25 cellular contexts compared by ENCODE assay signal in the genomic region with DNA sequence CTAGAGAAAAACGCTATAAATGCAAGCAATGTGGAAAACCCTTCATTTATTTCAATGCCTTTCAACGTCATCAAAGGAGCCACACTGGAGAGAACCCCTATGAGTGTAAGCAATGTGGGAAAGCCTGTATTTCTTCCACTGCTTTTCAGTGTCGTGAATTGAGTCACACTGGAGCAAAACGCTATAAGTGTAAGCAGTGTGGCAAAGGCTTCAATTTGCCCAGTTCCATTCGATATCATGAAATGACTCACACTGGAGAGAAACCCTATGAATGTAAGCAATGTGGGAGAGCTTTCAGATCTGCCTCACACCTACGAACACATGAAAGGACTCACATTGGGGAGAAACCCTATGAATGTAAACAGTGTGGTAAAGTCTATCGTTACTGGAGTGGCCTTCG. TPM values are rescaled to one million over a fixed set of nuclear protein-coding genes. Genes with fewer than 3 reads are reported as not detected.
DNase-seq lines count a peak whose midpoint lies in the region; TF ChIP-seq lines count a peak whose summit lies in the region.
"Had no signal": no experiment of that assay in that cellular context is flagged by ENCODE, and none has a peak within 500 bp of the region (broad histone marks: within the 10 kb centered on the region; RNA-seq: fewer than 3 reads in every experiment).

No MANE protein-coding gene starts in this region.

- H3K56ac ChIP-seq in mesendoderm (ENCODE audit: low read length) = no peak overlapping the region

- H3K4me2 ChIP-seq in mesendoderm (ENCODE audit: low read length) = no peak overlapping the region
- H3K4me2 ChIP-seq: KMS-11 had no signal

- H3K9ac ChIP-seq in mesendoderm (ENCODE audit: low read length) = no peak overlapping the region
- H3K9ac ChIP-seq: KMS-11 had no signal

- H3K36me3 ChIP-seq in SJCRH30 = peaks cover 76% of the 10 kb centered on the region
- H3K36me3 ChIP-seq in mesendoderm (ENCODE audit: control insufficient read depth, insufficient read depth, low read length) = peaks cover 18% of the 10 kb centered on the region
- peaks cover 0 to 28% (median 0%) of the 10 kb centered on the region in 4 donors for H3K36me3 ChIP-seq in transverse colon
- H3K36me3 ChIP-seq: BE2C, HAP-1 had no signal

- H3K36me3 Mint-ChIP-seq in activated CD4-positive, alpha-beta memory T cell treated with anti-CD3 and anti-CD28 coated beads for 36 hours = peaks cover 35% of the 10 kb centered on the region
- peaks cover 38% of the 10 kb centered on the region for H3K36me3 Mint-ChIP-seq in activated CD4-positive, alpha-beta memory T cell treated with anti-CD3 and anti-CD28 coated beads, Interleukin-2, amount 10 ng/mL, durations not matched to agents 7 days and 5 days (ENCODE audit: low read depth)

- no peak overlapping the region for H3K4me3 Mint-ChIP-seq in activated CD4-positive, alpha-beta memory T cell treated with anti-CD3 and anti-CD28 coated beads for 36 hours
- no peak overlapping the region for H3K4me3 Mint-ChIP-seq in activated CD4-positive, alpha-beta memory T cell treated with anti-CD3 and anti-CD28 coated beads, Interleukin-2, amount 10 ng/mL, durations not matched to agents 7 days and 5 days
- H3K4me3 Mint-ChIP-seq: activated B cell treated with CpG ODN at 0.5 μM for 24 hours; naive thymus-derived CD4-positive, alpha-beta T cell; stimulated activated naive B cell treated with anti-CD40 and anti-IgM and Interleukin-4, amounts not matched to agents 10 μg/mL and 1 μg/mL and 100 μg/mL, for 72 hours had no signal

- H2BK15ac ChIP-seq in mesendoderm (replicated peaks; ENCODE audit: low read depth) = no peak overlapping the region

- no peak for TF ChIP-seq CTCF in transverse colon (IDR thresholded peaks at IDR 0.05)

- no peak overlapping the region for H3K27ac Mint-ChIP-seq in activated CD4-positive, alpha-beta memory T cell treated with anti-CD3 and anti-CD28 coated beads for 36 hours
- no peak overlapping the region for H3K27ac Mint-ChIP-seq in activated CD4-positive, alpha-beta memory T cell treated with anti-CD3 and anti-CD28 coated beads, Interleukin-2, amount 10 ng/mL, durations not matched to agents 7 days and 5 days
- H3K27ac Mint-ChIP-seq: activated B cell treated with CpG ODN at 0.5 μM for 24 hours; naive thymus-derived CD4-positive, alpha-beta T cell; stimulated activated naive B cell treated with anti-CD40 and anti-IgM and Interleukin-4, amounts not matched to agents 10 μg/mL and 1 μg/mL and 100 μg/mL, for 72 hours had no signal

- H2AK5ac ChIP-seq in mesendoderm (ENCODE audit: low read length) = no peak overlapping the region

- H4K8ac ChIP-seq in mesendoderm (ENCODE audit: low read depth, low read length) = no peak overlapping the region

- peaks cover 33% of the 10 kb centered on the region for H3K9me3 Mint-ChIP-seq in activated CD4-positive, alpha-beta memory T cell treated with anti-CD3 and anti-CD28 coated beads for 36 hours
- H3K9me3 Mint-ChIP-seq in activated CD4-positive, alpha-beta memory T cell treated with anti-CD3 and anti-CD28 coated beads, Interleukin-2, amount 10 ng/mL, durations not matched to agents 7 days and 5 days = peaks cover 49% of the 10 kb centered on the region

- in situ Hi-C loops in transverse colon (cut with MboI; ENCODE audit: low pct_ligation_motif_present in 1 of 4, low pct_unique_long_range_greater_than_20kb in 1 of 4, low sequenced_read_pairs in 3 of 4) = no loop called here

- no peak overlapping the region for H2BK120ac ChIP-seq in mesendoderm (ENCODE audit: low read depth, low read length)

- peaks cover 28% of the 10 kb centered on the region for H3K4me1 Mint-ChIP-seq in activated CD4-positive, alpha-beta memory T cell treated with anti-CD3 and anti-CD28 coated beads for 36 hours (ENCODE audit: low read depth)
- H3K4me1 Mint-ChIP-seq in activated CD4-positive, alpha-beta memory T cell treated with anti-CD3 and anti-CD28 coated beads, Interleukin-2, amount 10 ng/mL, durations not matched to agents 7 days and 5 days = no peaks in the 10 kb centered on the region
- H3K4me1 Mint-ChIP-seq: activated B cell treated with CpG ODN at 0.5 μM for 24 hours; naive thymus-derived CD4-positive, alpha-beta T cell; stimulated activated naive B cell treated with anti-CD40 and anti-IgM and Interleukin-4, amounts not matched to agents 10 μg/mL and 1 μg/mL and 100 μg/mL, for 72 hours had no signal

- POLR2A ChIA-PET in activated CD4-positive, alpha-beta memory T cell treated with anti-CD3 and anti-CD28 coated beads for 36 hours (lab: Charles Lee) = no interaction called here
- POLR2A ChIA-PET in activated CD4-positive, alpha-beta memory T cell treated with anti-CD3 and anti-CD28 coated beads, Interleukin-2, amount 10 ng/mL, durations not matched to agents 7 days and 5 days (lab: Charles Lee) = no interaction called here

- H4K5ac ChIP-seq in mesendoderm (ENCODE audit: low read length) = no peak overlapping the region

- H3K4me3 ChIP-seq in SJCRH30 = no peak overlapping the region
- peak overlapping the region; percentile 38 for H3K4me3 ChIP-seq in mesendoderm (ENCODE audit: low read length)
- H3K4me3 ChIP-seq in transverse colon = no peak overlapping the region
- H3K4me3 ChIP-seq: body of pancreas, HAP-1, right atrium auricular region, SK-N-MC, upper lobe of left lung had no signal

- no peaks in the 10 kb centered on the region for H3K79me2 ChIP-seq in mesendoderm (ENCODE audit: control insufficient read depth, insufficient read depth, low read length)

- no peak overlapping the region for H2BK5ac ChIP-seq in mesendoderm (ENCODE audit: low read length)

- H3K4me1 ChIP-seq in SJCRH30 (peaks cover 8% of the 10 kb centered on the region; the same call in 1 of the 2 replicates), mesendoderm (ENCODE audit: control insufficient read depth, low read depth, low read length) (no peaks in the 10 kb centered on the region), transverse colon (no peaks in the 10 kb centered on the region)
- H3K4me1 ChIP-seq: BE2C, body of pancreas, HAP-1, right atrium auricular region, upper lobe of left lung had no signal

- no peaks in the 10 kb centered on the region for H3K79me1 ChIP-seq in mesendoderm (ENCODE audit: low read length)

- H3K9me3 ChIP-seq in SJCRH30 (replicated peaks) (peaks cover 49% of the 10 kb centered on the region), transverse colon (peaks cover 10 to 14% of the 10 kb centered on the region in 2 donors)
- H3K9me3 ChIP-seq: BE2C, body of pancreas, right atrium auricular region had no signal

- no peak overlapping the region for H3K4ac ChIP-seq in mesendoderm (ENCODE audit: low read depth, low read length)

- CTCF ChIA-PET in activated CD4-positive, alpha-beta memory T cell treated with anti-CD3 and anti-CD28 coated beads for 36 hours (lab: Charles Lee) = interaction anchor here (1.8 to 2.2 kb wide), 2 partner anchors 22 to 53 kb away, joined by 7 read pairs; no protein-coding TSS in a partner anchor
- CTCF ChIA-PET in activated CD4-positive, alpha-beta memory T cell treated with anti-CD3 and anti-CD28 coated beads, Interleukin-2, amount 10 ng/mL, durations not matched to agents 7 days and 5 days (lab: Charles Lee) = no interaction called here

- intact Hi-C loops in activated CD4-positive, alpha-beta memory T cell treated with anti-CD3 and anti-CD28 coated beads for 36 hours (cut with micrococcal nuclease) = loop anchor here (1.0 to 2.0 kb wide), 2 partner anchors 28 to 48 kb away; a partner anchor contains a TSS
- intact Hi-C loops in transverse colon (cut with DNase I; ENCODE audit: low total_unique reads) = no loop called here

- no CpG with 5 or more reads among the region's 8 CpGs for WGBS in mesendoderm (ENCODE audit: extremely low coverage, insufficient coverage, low lambda C conversion rate)
- 83 to 87% methylated on average over 7 to 8 of the region's 8 CpGs for WGBS in transverse colon (ENCODE audit: low coverage in 1 of 2), 2 donors

- H3K27ac ChIP-seq in SJCRH30 = peak overlapping the region; percentile 45; the same call in 1 of the 2 replicates
- H3K27ac ChIP-seq in mesendoderm (ENCODE audit: low read depth, low read length) = no peak overlapping the region
- no peak overlapping the region for H3K27ac ChIP-seq in transverse colon
- H3K27ac ChIP-seq: body of pancreas, epithelial cell of prostate, KMS-11, right atrium auricular region, SK-N-MC, upper lobe of left lung had no signal

- TF ChIP-seq POLR2A in transverse colon (IDR thresholded peaks at IDR 0.05) = no peak

- H3K23ac ChIP-seq in mesendoderm (ENCODE audit: low read length) = no peak overlapping the region

- H3K18ac ChIP-seq in mesendoderm (ENCODE audit: low read length) = no peak overlapping the region

- H3K27me3 Mint-ChIP-seq in activated CD4-positive, alpha-beta memory T cell treated with anti-CD3 and anti-CD28 coated beads for 36 hours = peaks cover 2% of the 10 kb centered on the region
- H3K27me3 Mint-ChIP-seq in activated CD4-positive, alpha-beta memory T cell treated with anti-CD3 and anti-CD28 coated beads, Interleukin-2, amount 10 ng/mL, durations not matched to agents 7 days and 5 days = no peaks in the 10 kb centered on the region
- H3K27me3 Mint-ChIP-seq: activated B cell treated with CpG ODN at 0.5 μM for 24 hours; naive thymus-derived CD4-positive, alpha-beta T cell; stimulated activated naive B cell treated with anti-CD40 and anti-IgM and Interleukin-4, amounts not matched to agents 10 μg/mL and 1 μg/mL and 100 μg/mL, for 72 hours had no signal

- H3K27me3 ChIP-seq in SJCRH30 = no peaks in the 10 kb centered on the region
- no peaks in the 10 kb centered on the region for H3K27me3 ChIP-seq in mesendoderm (ENCODE audit: insufficient read depth, low read length, poor library complexity)
- no peaks in the 10 kb centered on the region for H3K27me3 ChIP-seq in transverse colon
- H3K27me3 ChIP-seq: BE2C, body of pancreas, right atrium auricular region, upper lobe of left lung had no signal

- DNase-seq in activated CD4-positive, alpha-beta memory T cell treated with anti-CD3 and anti-CD28 coated beads for 36 hours = peak; percentile 36
- DNase-seq in activated CD4-positive, alpha-beta memory T cell treated with anti-CD3 and anti-CD28 coated beads, Interleukin-2, amount 10 ng/mL, durations not matched to agents 7 days and 5 days = no peak
- peak; percentile 44 for DNase-seq in A172 (ENCODE audit: low spot score)
- DNase-seq in SJCRH30 = no peak
- DNase-seq in mesendoderm = no peak
- DNase-seq in transverse colon = no peak
- no peak for DNase-seq in NCI-H2029 treated with DMSO at 0.1 percent for 48 hours (lab: John Stamatoyannopoulos, UW)
- no peak for DNase-seq in C1 segment of cervical spinal cord (lab: John Stamatoyannopoulos, UW)
- DNase-seq: activated B cell treated with CpG ODN at 0.5 μM for 24 hours; BE2C; body of pancreas; DMS79; head of caudate nucleus; left cardiac atrium; mesenchymal stem cell; naive thymus-derived CD4-positive, alpha-beta T cell; NCI-H146; NCI-H524 treated with DMSO at 0.1 percent for 48 hours; stimulated activated naive B cell treated with anti-CD40 and anti-IgM and Interleukin-4, amounts not matched to agents 10 μg/mL and 1 μg/mL and 100 μg/mL, for 72 hours; upper lobe of left lung had no signal

- no peak for TF ChIP-seq EP300 in transverse colon (IDR thresholded peaks at IDR 0.05; ENCODE audit: low read depth)

RNA-seq across cellular contexts. Expression of a gene that starts 27.4 kb away (rescaled TPM):
- total RNA-seq in activated CD4-positive, alpha-beta memory T cell treated with anti-CD3 and anti-CD28 coated beads for 36 hours = 1 to 10 TPM; 1.5 to 2.7 TPM
- 1 to 10 TPM; 5.3 to 5.8 TPM for total RNA-seq in activated CD4-positive, alpha-beta memory T cell treated with anti-CD3 and anti-CD28 coated beads, Interleukin-2, amount 10 ng/mL, durations not matched to agents 7 days and 5 days
- 7.8 and 11.4 TPM in 2 replicates for total RNA-seq in A172 (2014; rRNA removed; shearing (Covaris generic))
- total RNA-seq in SJCRH30 (2014; rRNA removed; shearing (Covaris generic)) = 6.9 and 9.2 TPM in 2 replicates
- 3.5 TPM for polyA plus RNA-seq in mesendoderm (2013, experiment 1 of 2)
- 3.2 TPM for polyA plus RNA-seq in mesendoderm (2013, experiment 2 of 2)
- total RNA-seq in transverse colon = 1 to 10 TPM in 3 of 4 donors, under 1 TPM in 1; 0.37 to 4.8 (median 2.9) TPM

RNA-seq across cellular contexts. Expression of a gene that starts 43.8 kb away (rescaled TPM):
- 1 to 10 TPM; 2.5 to 3.4 TPM for total RNA-seq in activated CD4-positive, alpha-beta memory T cell treated with anti-CD3 and anti-CD28 coated beads for 36 hours
- 1 to 10 TPM; 2.7 to 3.8 TPM for total RNA-seq in activated CD4-positive, alpha-beta memory T cell treated with anti-CD3 and anti-CD28 coated beads, Interleukin-2, amount 10 ng/mL, durations not matched to agents 7 days and 5 days
- total RNA-seq in A172 (2014; rRNA removed; shearing (Covaris generic)) = 7.7 and 14.5 TPM in 2 replicates
- total RNA-seq in SJCRH30 (2014; rRNA removed; shearing (Covaris generic)) = 25.7 and 26.0 TPM in 2 replicates
- 8.5 TPM for polyA plus RNA-seq in mesendoderm (2013, experiment 1 of 2)
- polyA plus RNA-seq in mesendoderm (2013, experiment 2 of 2) = 7.3 TPM
- total RNA-seq in transverse colon = 1 to 10 TPM in 2 of 4 donors, under 1 TPM in 1, not detected in 1; 0.60 to 2.3 (median 2.2) TPM

RNA-seq across cellular contexts. Expression of a gene that starts 48.2 kb away (rescaled TPM):
- 1 to 10 TPM; 2.5 TPM for total RNA-seq in activated CD4-positive, alpha-beta memory T cell treated with anti-CD3 and anti-CD28 coated beads for 36 hours
- total RNA-seq in activated CD4-positive, alpha-beta memory T cell treated with anti-CD3 and anti-CD28 coated beads, Interleukin-2, amount 10 ng/mL, durations not matched to agents 7 days and 5 days = 1 to 10 TPM; 1.4 to 1.6 TPM
- total RNA-seq in A172 (2014; rRNA removed; shearing (Covaris generic)) = 0.12 TPM in 1 of 2 replicates, not detected in the other
- 13.4 and 15.4 TPM in 2 replicates for total RNA-seq in SJCRH30 (2014; rRNA removed; shearing (Covaris generic))
- polyA plus RNA-seq in mesendoderm (2013, experiment 1 of 2) = 2.6 TPM
- polyA plus RNA-seq in mesendoderm (2013, experiment 2 of 2) = 2.3 TPM
- 10 to 100 TPM in 3 of 4 donors, 1 to 10 TPM in 1; 8.6 to 15.3 (median 12.5) TPM for total RNA-seq in transverse colon

RNA-seq across cellular contexts. Expression of a gene that starts 50.2 kb away (rescaled TPM):
- 10 to 100 TPM in 1 of 2 experiments, 1 to 10 TPM in 1; 9.5 to 12.8 TPM for total RNA-seq in activated CD4-positive, alpha-beta memory T cell treated with anti-CD3 and anti-CD28 coated beads for 36 hours
- total RNA-seq in activated CD4-positive, alpha-beta memory T cell treated with anti-CD3 and anti-CD28 coated beads, Interleukin-2, amount 10 ng/mL, durations not matched to agents 7 days and 5 days = 10 to 100 TPM; 11.0 TPM
- total RNA-seq in A172 (2014; rRNA removed; shearing (Covaris generic)) = 8.8 and 16.1 TPM in 2 replicates
- 20.6 and 21.7 TPM in 2 replicates for total RNA-seq in SJCRH30 (2014; rRNA removed; shearing (Covaris generic))
- 4.1 TPM for polyA plus RNA-seq in mesendoderm (2013, experiment 1 of 2)
- 4.1 TPM for polyA plus RNA-seq in mesendoderm (2013, experiment 2 of 2)
- 10 to 100 TPM in 2 of 4 donors, 1 to 10 TPM in 2; 6.3 to 18.7 (median 9.1) TPM for total RNA-seq in transverse colon

RNA-seq across cellular contexts. Expression of a gene that starts 59.9 kb away (rescaled TPM):
- under 1 TPM; 0.57 to 0.80 TPM for total RNA-seq in activated CD4-positive, alpha-beta memory T cell treated with anti-CD3 and anti-CD28 coated beads for 36 hours
- total RNA-seq in activated CD4-positive, alpha-beta memory T cell treated with anti-CD3 and anti-CD28 coated beads, Interleukin-2, amount 10 ng/mL, durations not matched to agents 7 days and 5 days = under 1 TPM; 0.15 to 0.28 TPM
- 0.38 TPM in 1 of 2 replicates, not detected in the other for total RNA-seq in A172 (2014; rRNA removed; shearing (Covaris generic))
- 4.9 and 5.5 TPM in 2 replicates for total RNA-seq in SJCRH30 (2014; rRNA removed; shearing (Covaris generic))
- 1.2 TPM for polyA plus RNA-seq in mesendoderm (2013, experiment 1 of 2)
- polyA plus RNA-seq in mesendoderm (2013, experiment 2 of 2) = 1.5 TPM
- total RNA-seq in transverse colon = under 1 TPM in 1 of 4 donors, not detected in 3; 0.32 TPM
- total RNA-seq: naive thymus-derived CD4-positive, alpha-beta T cell had no signal
- polyA plus RNA-seq: naive thymus-derived CD4-positive, alpha-beta T cell had no signal

Comparison
In these comparisons a context has a peak if more than half of its experiments do, and no peak if none do; other contexts are left out.
1. DNase-seq: peak in activated CD4-positive, alpha-beta memory T cell treated with anti-CD3 and anti-CD28 coated beads for 36 hours (single experiment) and A172 (single experiment); none in activated CD4-positive, alpha-beta memory T cell treated with anti-CD3 and anti-CD28 coated beads, Interleukin-2, amount 10 ng/mL, durations not matched to agents 7 days and 5 days (single experiment), SJCRH30 (0 of 2), mesendoderm (single experiment), transverse colon (single experiment), NCI-H2029 treated with DMSO at 0.1 percent for 48 hours (single experiment) and C1 segment of cervical spinal cord (0 of 14).